ENCODE assay signal across 8 cellular contexts in genomic region chr14:70808402-70809237, GRCh38. TPM values are rescaled to one million over a fixed set of nuclear protein-coding genes. Genes with fewer than 3 reads are reported as not detected.
DNase-seq lines count a peak whose midpoint lies in the region; ATAC-seq and TF ChIP-seq lines count a peak whose summit lies in the region.

No MANE protein-coding gene starts in this region.

- peak in 6 of 7 experiments; percentile 30 to 60 (median 52) for DNase-seq in CD8-positive, alpha-beta T cell
- peak; percentile 20 for DNase-seq in activated CD4-positive, alpha-beta T cell treated with anti-CD3 and anti-CD28 coated beads for 1 hour
- DNase-seq in SKM-1 (lab: John Stamatoyannopoulos, UW; ENCODE audit: unreplicated experiment) = no peak

- no peaks in the 10 kb centered on the region for H3K9me3 Mint-ChIP-seq in CD8-positive, alpha-beta T cell
- no peaks in the 10 kb centered on the region for H3K9me3 Mint-ChIP-seq in dendritic cell treated with granulocyte-macrophage colony-stimulating factor and Interleukin-4, amounts not matched to agents 40 ng/mL and 50 ng/mL, for 4 days

- WGBS in HUES64 = under 1% methylated on average over 76 of the region's 78 CpGs

- H3K4me1 Mint-ChIP-seq in CD8-positive, alpha-beta T cell (ENCODE audit: low read depth) = peaks cover 10% of the 10 kb centered on the region
- peaks cover 34% of the 10 kb centered on the region for H3K4me1 Mint-ChIP-seq in dendritic cell treated with granulocyte-macrophage colony-stimulating factor and Interleukin-4, amounts not matched to agents 40 ng/mL and 50 ng/mL, for 4 days (ENCODE audit: low read depth)

- peak overlapping the region; percentile 65 for H3K4me3 ChIP-seq in CD8-positive, alpha-beta T cell (ENCODE audit: low read depth, low read length)
- H3K4me3 ChIP-seq in HUES64 (ENCODE audit: low read length) (peak overlapping the region; percentile 96), mononuclear cell (ENCODE audit: low read length) (peak overlapping the region; percentile 46), subcutaneous abdominal adipose tissue (ENCODE audit: low read depth in 1 of 5, low read length in 5 of 5) (peak overlapping the region in 4 of 5 donors; percentile 49 to 73 (median 64))

- ATAC-seq in CD8-positive, alpha-beta T cell = peak; percentile 22
- peak; percentile 13 for ATAC-seq in GM21526 (IDR thresholded peaks at IDR 0.05; ENCODE audit: low FRiP score, unreplicated experiment)

- H3K9ac ChIP-seq in HUES64 (ENCODE audit: low read depth, low read length) (peak overlapping the region; percentile 62), subcutaneous abdominal adipose tissue (ENCODE audit: low read length in 5 of 5) (peak overlapping the region in 2 of 5 donors; percentile 21 to 54)

- peak overlapping the region; percentile 80 for H3K27ac Mint-ChIP-seq in CD8-positive, alpha-beta T cell
- H3K27ac Mint-ChIP-seq in dendritic cell treated with granulocyte-macrophage colony-stimulating factor and Interleukin-4, amounts not matched to agents 40 ng/mL and 50 ng/mL, for 4 days = peak overlapping the region; percentile 14

- intact Hi-C loops in CD8-positive, alpha-beta T cell (cut with DNase I, micrococcal nuclease) = loop anchor here (1.0 to 5.0 kb wide), 11 partner anchors 9 to 1196 kb away; partner anchors contain the start of genes MED6 (in 1 of the 2), PCNX1 (in 1 of the 2), SIPA1L1 (in 1 of the 2) and SUSD6 (in 1 of the 2)
- intact Hi-C loops in dendritic cell treated with granulocyte-macrophage colony-stimulating factor and Interleukin-4, amounts not matched to agents 40 ng/mL and 50 ng/mL, for 4 days (cut with micrococcal nuclease) = no loop called here

- H3K4me1 ChIP-seq in CD8-positive, alpha-beta T cell (ENCODE audit: insufficient read depth, low read length) = peaks cover 12% of the 10 kb centered on the region
- peaks cover 21% of the 10 kb centered on the region for H3K4me1 ChIP-seq in HUES64 (ENCODE audit: insufficient read depth, low read length)
- peaks cover 12% of the 10 kb centered on the region for H3K4me1 ChIP-seq in mononuclear cell (ENCODE audit: insufficient read depth, low read length)
- peaks cover 0 to 19% (median 13%) of the 10 kb centered on the region in 5 donors for H3K4me1 ChIP-seq in subcutaneous abdominal adipose tissue (ENCODE audit: control insufficient read depth in 5 of 5, insufficient read depth in 5 of 5, low read length in 5 of 5)

- H3K27ac ChIP-seq in CD8-positive, alpha-beta T cell (ENCODE audit: low read depth, low read length) = no peak overlapping the region
- H3K27ac ChIP-seq in HUES64 (ENCODE audit: low read depth, low read length) (peak overlapping the region; percentile 31; the same call in 1 of the 2 replicates), subcutaneous abdominal adipose tissue (ENCODE audit: low read depth, low read length) (no peak overlapping the region)

- H3K36me3 Mint-ChIP-seq in CD8-positive, alpha-beta T cell = no peaks in the 10 kb centered on the region
- no peaks in the 10 kb centered on the region for H3K36me3 Mint-ChIP-seq in dendritic cell treated with granulocyte-macrophage colony-stimulating factor and Interleukin-4, amounts not matched to agents 40 ng/mL and 50 ng/mL, for 4 days (ENCODE audit: low read depth)

- CTCF ChIA-PET in CD8-positive, alpha-beta T cell (lab: Charles Lee) = interaction anchor here (0.6 to 2.9 kb wide), 11 partner anchors 9 to 186 kb away, joined by 3 to 25 read pairs (median 4); partner anchors contain the start of gene PCNX1

- peak overlapping the region; percentile 84 for H3K4me3 Mint-ChIP-seq in CD8-positive, alpha-beta T cell
- H3K4me3 Mint-ChIP-seq in dendritic cell treated with granulocyte-macrophage colony-stimulating factor and Interleukin-4, amounts not matched to agents 40 ng/mL and 50 ng/mL, for 4 days = peak overlapping the region; percentile 81

- H3K9me3 ChIP-seq in CD8-positive, alpha-beta T cell (ENCODE audit: low read length) = no peaks in the 10 kb centered on the region
- H3K9me3 ChIP-seq in HUES64 (ENCODE audit: insufficient read depth, low read depth, low read length) (no peaks in the 10 kb centered on the region), mononuclear cell (ENCODE audit: low read depth, low read length) (no peaks in the 10 kb centered on the region), subcutaneous abdominal adipose tissue (ENCODE audit: control insufficient read depth in 5 of 5, low read length in 5 of 5) (no peaks in the 10 kb centered on the region)

- no peaks in the 10 kb centered on the region for H3K27me3 ChIP-seq in CD8-positive, alpha-beta T cell (ENCODE audit: insufficient read depth, low read length)
- H3K27me3 ChIP-seq in HUES64 (ENCODE audit: insufficient read depth, low read length) = no peaks in the 10 kb centered on the region
- peaks cover 57% of the 10 kb centered on the region for H3K27me3 ChIP-seq in mononuclear cell (ENCODE audit: insufficient read depth, low read length)
- H3K27me3 ChIP-seq in subcutaneous abdominal adipose tissue (ENCODE audit: control insufficient read depth in 5 of 5, insufficient read depth in 4 of 5, low read length in 5 of 5) = peaks cover 0 to 27% (median 9%) of the 10 kb centered on the region in 5 donors

- POLR2A ChIA-PET in CD8-positive, alpha-beta T cell (lab: Charles Lee) = interaction anchor here (0.7 to 1.8 kb wide), 8 partner anchors 9 to 167 kb away, joined by 3 to 17 read pairs (median 4); partner anchors contain the start of genes PCNX1 and TTC9

- no peaks in the 10 kb centered on the region for H3K27me3 Mint-ChIP-seq in CD8-positive, alpha-beta T cell (ENCODE audit: low read depth)
- peaks cover 29% of the 10 kb centered on the region for H3K27me3 Mint-ChIP-seq in dendritic cell treated with granulocyte-macrophage colony-stimulating factor and Interleukin-4, amounts not matched to agents 40 ng/mL and 50 ng/mL, for 4 days

- TF ChIP-seq CTCF in CD8-positive, alpha-beta T cell (IDR thresholded peaks at IDR 0.05) = no peak

- H3K36me3 ChIP-seq in CD8-positive, alpha-beta T cell (ENCODE audit: insufficient read depth, low read length) = no peaks in the 10 kb centered on the region
- H3K36me3 ChIP-seq in HUES64 (ENCODE audit: insufficient read depth, low read length) (no peaks in the 10 kb centered on the region), subcutaneous abdominal adipose tissue (ENCODE audit: control insufficient read depth in 5 of 5, insufficient read depth in 5 of 5, low read length in 5 of 5) (no peaks in the 10 kb centered on the region)

RNA-seq across cellular contexts. Expression of gene MAP3K9, which starts 0.7 kb away (rescaled TPM):
- total RNA-seq in CD8-positive, alpha-beta T cell = 10 to 100 TPM in 1 of 2 experiments, 1 to 10 TPM in 1; 9.8 to 10.8 TPM
- 8.1 TPM for polyA plus RNA-seq in HUES64 (2013, experiment 1 of 2)
- 8.5 TPM for polyA plus RNA-seq in HUES64 (2013, experiment 2 of 2)
- total RNA-seq in mononuclear cell = 7.5 TPM

Comparison
In these comparisons a context has a peak if more than half of its experiments do, and no peak if none do; other contexts are left out.
1. H3K4me3 ChIP-seq: peak in every context shown above with its lines; median percentile 96 in HUES64; 65 in CD8-positive, alpha-beta T cell; 64 in subcutaneous abdominal adipose tissue; 46 in mononuclear cell.